In the genomic region with DNA sequence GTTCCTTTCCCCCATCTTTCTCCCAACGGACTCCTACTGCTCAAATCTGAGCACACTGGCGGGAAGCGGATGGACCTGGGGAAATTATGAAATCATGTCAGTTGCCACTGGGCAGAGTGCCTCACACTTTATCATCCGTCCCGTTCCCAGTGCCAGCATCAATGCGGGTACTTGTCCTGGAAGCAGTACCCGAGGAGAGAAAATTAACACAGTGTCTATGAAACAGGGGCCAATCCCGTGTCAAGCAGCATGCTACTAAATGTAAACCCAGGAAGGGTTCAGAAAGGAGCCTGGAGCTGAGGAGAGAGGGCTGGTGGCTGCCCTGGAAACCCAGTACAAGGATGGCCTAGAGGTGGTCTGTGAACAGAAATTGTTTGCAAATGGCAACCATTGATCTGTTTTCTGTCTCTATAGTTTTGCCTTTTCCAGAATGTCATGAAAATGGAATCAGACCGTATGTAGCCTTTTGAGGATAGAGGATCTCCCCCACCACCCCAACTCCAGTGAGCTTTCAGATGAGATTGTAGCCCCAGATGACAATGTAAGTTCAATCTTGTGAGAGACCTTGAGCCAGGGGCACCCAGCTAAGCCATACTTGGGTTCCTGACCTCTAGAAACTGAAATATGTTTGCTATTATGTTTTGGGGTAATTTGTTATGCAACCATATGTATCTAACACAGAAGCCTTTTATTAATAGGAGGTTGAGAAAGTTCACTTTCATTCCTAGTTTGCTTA, we compare ENCODE assay signal across 7 cellular contexts. TPM values are rescaled to one million over a fixed set of nuclear protein-coding genes. Genes with fewer than 3 reads are reported as not detected.
DNase-seq lines count a peak whose midpoint lies in the region; ATAC-seq and TF ChIP-seq lines count a peak whose summit lies in the region.

No MANE protein-coding gene starts in this region.

- no peaks in the 10 kb centered on the region for H3K9me3 ChIP-seq in PC-3 (ENCODE audit: low read length)
- no peaks in the 10 kb centered on the region for H3K9me3 ChIP-seq in duodenal mucosa (ENCODE audit: control insufficient read depth in 1 of 2, low read length in 2 of 2)
- H3K9me3 ChIP-seq in aorta (ENCODE audit: control insufficient read depth, low read length): no peaks in the 10 kb centered on the region

- H4K20me1 ChIP-seq in PC-3 (ENCODE audit: low read length): no peaks in the 10 kb centered on the region

- peak overlapping the region; percentile 99 for H3K4me2 ChIP-seq in PC-3 (ENCODE audit: low read length)

- H3K36me3 ChIP-seq in PC-3 (ENCODE audit: low read depth, low read length): no peaks in the 10 kb centered on the region
- H3K36me3 ChIP-seq in duodenal mucosa (ENCODE audit: control insufficient read depth in 1 of 2, insufficient read depth in 2 of 2, low read length in 2 of 2): no peaks in the 10 kb centered on the region
- H3K36me3 ChIP-seq in aorta (ENCODE audit: control insufficient read depth in 1 of 2, insufficient read depth in 2 of 2, low read length in 1 of 2): no peaks in the 10 kb centered on the region

- WGBS in aorta, 2 donors: 10 to 12% methylated on average over 9 of the region's 9 CpGs

- H3K79me2 ChIP-seq in PC-3 (ENCODE audit: low read length): peaks cover 16% of the 10 kb centered on the region

- no peak for TF ChIP-seq CTCF in PC-3 (conservative IDR thresholded peaks at IDR 0.05; ENCODE audit: low read depth, low read length)

- H3K4me1 ChIP-seq in PC-3 (ENCODE audit: insufficient read depth, low read length) (peaks cover 34% of the 10 kb centered on the region), duodenal mucosa (ENCODE audit: control insufficient read depth in 1 of 2, insufficient read depth in 2 of 2, low read length in 2 of 2) (peaks cover 20 to 39% of the 10 kb centered on the region in 2 donors), aorta (ENCODE audit: control insufficient read depth in 1 of 2, insufficient read depth in 2 of 2, low read length in 2 of 2) (peaks cover 0 to 1% of the 10 kb centered on the region in 2 donors)

- no TSS peak for BruUV-seq in PC-3 (replicated peaks; lab: Mats Ljungman, UMichigan)

- POLR2A ChIA-PET in PC-3 (lab: Charles Lee; ENCODE audit: unreplicated experiment): interaction anchor here (0.7 kb wide), 1 partner anchor 37 kb away, joined by 3 read pairs; no protein-coding TSS in a partner anchor

- H3K4me3 ChIP-seq in PC-3 (ENCODE audit: low read length) (peak overlapping the region; percentile 82), duodenal mucosa (ENCODE audit: low read depth in 1 of 2, low read length in 2 of 2) (peak overlapping the region; percentile 74 to 80), aorta (ENCODE audit: low read length in 2 of 2) (peak overlapping the region; percentile 87 to 97)

- DNase-seq in PC-3 (peak; percentile 68), midbrain (lab: John Stamatoyannopoulos, UW) (peak; percentile 52), aorta (no peak)

- H3K27me3 ChIP-seq in PC-3 (ENCODE audit: low read length) (no peaks in the 10 kb centered on the region), duodenal mucosa (ENCODE audit: control insufficient read depth in 1 of 2, insufficient read depth in 2 of 2, low read length in 2 of 2) (no peaks in the 10 kb centered on the region), aorta (ENCODE audit: control insufficient read depth in 1 of 2, insufficient read depth in 2 of 2, low read length in 1 of 2) (peaks cover 0 to 2% of the 10 kb centered on the region in 2 donors)

- ATAC-seq in GM18868 (IDR thresholded peaks at IDR 0.05; ENCODE audit: unreplicated experiment) (peak; percentile 8), PC-3 (peak; percentile 37), aorta (ENCODE audit: low FRiP score) (peak; percentile 8), HG02885 (IDR thresholded peaks at IDR 0.05; ENCODE audit: poor library complexity, unreplicated experiment) (no peak), HG03571 (IDR thresholded peaks at IDR 0.05; ENCODE audit: unreplicated experiment) (no peak)

- H2AFZ ChIP-seq in PC-3 (ENCODE audit: low read length): peak overlapping the region; percentile 93

- no peaks in the 10 kb centered on the region for H3K9me2 ChIP-seq in PC-3 (replicated peaks; ENCODE audit: low read length)

- H3K27ac ChIP-seq in PC-3 (ENCODE audit: low read length): peak overlapping the region; percentile 85
- no peak overlapping the region for H3K27ac ChIP-seq in duodenal mucosa (ENCODE audit: low read depth, low read length)
- no peak overlapping the region for H3K27ac ChIP-seq in aorta (ENCODE audit: low read depth in 1 of 2, low read length in 2 of 2)

- CTCF ChIA-PET in PC-3 (lab: Charles Lee): interaction anchor here (0.6 kb wide), 1 partner anchor 245 kb away, joined by 3 read pairs; no protein-coding TSS in a partner anchor

- H3K9ac ChIP-seq in PC-3 (ENCODE audit: low read length): peak overlapping the region; percentile 95
- H3K9ac ChIP-seq in duodenal mucosa (ENCODE audit: low read depth in 1 of 2, low read length in 2 of 2): peak overlapping the region; percentile 20 to 43

- no peaks in the 10 kb centered on the region for H3F3A ChIP-seq in PC-3 (ENCODE audit: low read length, unreplicated experiment)

- intact Hi-C loops in PC-3 (cut with micrococcal nuclease): loop anchor here (2.0 to 5.0 kb wide), 4 partner anchors 37 to 135 kb away; partner anchors contain the start of gene MAP4K5
- intact Hi-C loops in aorta (cut with DNase I): no loop called here

RNA-seq across cellular contexts. Expression of gene CDKL1, which starts 0.9 kb away (rescaled TPM):
- total RNA-seq in PC-3 (2014; rRNA removed): 7.1 and 14.4 TPM in 2 replicates
- total RNA-seq in aorta: 1 to 10 TPM; 8.8 to 9.7 TPM
- 1 to 10 TPM; 1.6 to 2.0 TPM for polyA plus RNA-seq in aorta

Comparison
In these comparisons a context has a peak if more than half of its experiments do, and no peak if none do; other contexts are left out.
1. ATAC-seq: peak in GM18868 (single experiment), PC-3 (single experiment) and aorta (single experiment); none in HG02885 (single experiment) and HG03571 (single experiment).
2. DNase-seq: peak in PC-3 (single experiment) and midbrain (single experiment); none in aorta (0 of 2).
3. Peak in every context shown above with its lines, with median percentiles within 50 percentile points of each other: H3K4me3 ChIP-seq.